Comparison of ENCODE assay signal across 1 cellular context in the genomic region with DNA sequence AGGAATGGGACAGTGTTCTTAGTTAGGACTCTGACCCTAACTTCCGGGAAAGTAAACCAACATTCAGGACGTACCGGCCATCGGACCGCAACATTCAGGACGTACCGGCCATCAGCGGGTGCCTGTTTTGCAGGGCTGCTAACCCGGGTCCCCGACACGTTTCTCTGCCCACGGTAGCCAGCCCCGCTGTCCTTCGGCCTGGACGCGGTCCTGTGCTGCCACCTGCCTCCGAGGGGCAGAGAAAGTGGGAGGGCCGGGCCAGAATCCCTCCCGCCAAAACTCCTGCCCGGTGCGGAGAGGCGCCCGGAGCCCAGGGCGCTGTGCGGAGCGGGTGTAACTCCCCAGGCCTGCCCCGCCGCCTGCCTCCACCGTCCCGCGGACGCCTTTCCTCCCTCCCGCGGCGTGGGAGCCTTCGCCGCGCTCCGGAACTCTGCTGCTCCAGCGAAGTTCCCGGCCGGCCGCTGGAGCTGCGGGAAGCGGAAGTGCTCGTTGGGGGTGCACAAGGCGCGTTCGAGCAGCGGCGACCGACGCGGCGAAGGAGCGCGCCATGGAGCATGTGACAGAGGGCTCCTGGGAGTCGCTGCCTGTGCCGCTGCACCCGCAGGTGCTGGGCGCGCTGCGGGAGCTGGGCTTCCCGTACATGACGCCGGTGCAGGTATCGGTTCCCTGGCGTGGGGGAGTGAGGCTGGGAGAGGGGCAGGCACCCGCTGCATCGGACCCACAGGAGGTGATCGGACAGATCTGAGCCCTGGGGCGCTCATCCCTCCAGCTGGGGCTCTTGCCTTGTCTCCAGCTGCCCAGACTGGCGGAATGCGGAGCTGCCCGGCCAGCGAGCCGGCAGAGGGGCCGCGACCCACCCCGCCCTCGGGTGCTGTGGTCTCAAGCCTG.
TF ChIP-seq lines count a peak whose summit lies in the region.

A gene with protein sequence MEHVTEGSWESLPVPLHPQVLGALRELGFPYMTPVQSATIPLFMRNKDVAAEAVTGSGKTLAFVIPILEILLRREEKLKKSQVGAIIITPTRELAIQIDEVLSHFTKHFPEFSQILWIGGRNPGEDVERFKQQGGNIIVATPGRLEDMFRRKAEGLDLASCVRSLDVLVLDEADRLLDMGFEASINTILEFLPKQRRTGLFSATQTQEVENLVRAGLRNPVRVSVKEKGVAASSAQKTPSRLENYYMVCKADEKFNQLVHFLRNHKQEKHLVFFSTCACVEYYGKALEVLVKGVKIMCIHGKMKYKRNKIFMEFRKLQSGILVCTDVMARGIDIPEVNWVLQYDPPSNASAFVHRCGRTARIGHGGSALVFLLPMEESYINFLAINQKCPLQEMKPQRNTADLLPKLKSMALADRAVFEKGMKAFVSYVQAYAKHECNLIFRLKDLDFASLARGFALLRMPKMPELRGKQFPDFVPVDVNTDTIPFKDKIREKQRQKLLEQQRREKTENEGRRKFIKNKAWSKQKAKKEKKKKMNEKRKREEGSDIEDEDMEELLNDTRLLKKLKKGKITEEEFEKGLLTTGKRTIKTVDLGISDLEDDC (plus strand): TSS at position 498 of the 888 bp plus-strand sequence. CDS start 50 bp downstream, at position 548.

TF ChIP-seq in A549, 52 proteins besides CTCF, POLR2A, EP300 and RAD21 (continued from another document):
- TF ChIP-seq, protein P1, sequence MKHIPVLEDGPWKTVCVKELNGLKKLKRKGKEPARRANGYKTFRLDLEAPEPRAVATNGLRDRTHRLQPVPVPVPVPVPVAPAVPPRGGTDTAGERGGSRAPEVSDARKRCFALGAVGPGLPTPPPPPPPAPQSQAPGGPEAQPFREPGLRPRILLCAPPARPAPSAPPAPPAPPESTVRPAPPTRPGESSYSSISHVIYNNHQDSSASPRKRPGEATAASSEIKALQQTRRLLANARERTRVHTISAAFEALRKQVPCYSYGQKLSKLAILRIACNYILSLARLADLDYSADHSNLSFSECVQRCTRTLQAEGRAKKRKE (CRISPR knock-in tag; IDR thresholded peaks at IDR 0.05; ENCODE audit: low read depth) = peak; percentile 83; the same call in 1 of the 2 replicates
- TF ChIP-seq, protein P2, sequence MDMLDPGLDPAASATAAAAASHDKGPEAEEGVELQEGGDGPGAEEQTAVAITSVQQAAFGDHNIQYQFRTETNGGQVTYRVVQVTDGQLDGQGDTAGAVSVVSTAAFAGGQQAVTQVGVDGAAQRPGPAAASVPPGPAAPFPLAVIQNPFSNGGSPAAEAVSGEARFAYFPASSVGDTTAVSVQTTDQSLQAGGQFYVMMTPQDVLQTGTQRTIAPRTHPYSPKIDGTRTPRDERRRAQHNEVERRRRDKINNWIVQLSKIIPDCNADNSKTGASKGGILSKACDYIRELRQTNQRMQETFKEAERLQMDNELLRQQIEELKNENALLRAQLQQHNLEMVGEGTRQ (IDR thresholded peaks at IDR 0.05) = peak; percentile 71
- TF ChIP-seq CBX2 (IDR thresholded peaks at IDR 0.05; ENCODE audit: borderline replicate concordance, low read depth) (no peak), HDAC2 (IDR thresholded peaks at IDR 0.05) (0 out of 2 replicates have a peak, but pooled peaks have one; percentile 25), MYC (IDR thresholded peaks at IDR 0.05; ENCODE audit: borderline replicate concordance, low read length) (peak; percentile 88), TP53 (CRISPR knock-in tag; IDR thresholded peaks at IDR 0.05) (peak; percentile 82), ZC3H11A (IDR thresholded peaks at IDR 0.05) (peak; percentile 44; the same call in 1 of the 2 replicates), GATA3 (IDR thresholded peaks at IDR 0.05; ENCODE audit: borderline replicate concordance) (0 out of 2 replicates have a peak, but pooled peaks have one; percentile 20), TFCP2L1 (CRISPR knock-in tag; IDR thresholded peaks at IDR 0.05) (0 out of 2 replicates have a peak, but pooled peaks have one; percentile 36), SMC3 (IDR thresholded peaks at IDR 0.05) (peak; percentile 46; the same call in 2 of the 3 replicates), KDM1A (IDR thresholded peaks at IDR 0.05; ENCODE audit: low read depth) (peak; percentile 21; the same call in 1 of the 2 replicates), FOSL2 (IDR thresholded peaks at IDR 0.05) (no peak), FOSL2 (CRISPR knock-in tag; IDR thresholded peaks at IDR 0.05) (0 out of 2 replicates have a peak, but pooled peaks have one; percentile 2), NR3C1 (IDR thresholded peaks at IDR 0.05) (no peak), EHF (CRISPR knock-in tag; IDR thresholded peaks at IDR 0.05) (peak; percentile 87; the same call in 1 of the 2 replicates), JUN (IDR thresholded peaks at IDR 0.05) (peak; percentile 84 to 91), MAFK (IDR thresholded peaks at IDR 0.05; ENCODE audit: partially characterized antibody) (no peak), CHD4 (IDR thresholded peaks at IDR 0.05; ENCODE audit: borderline replicate concordance) (no peak), NFE2L2 (conservative IDR thresholded peaks at IDR 0.05; ENCODE audit: low read length) (no peak), NPAS2 (CRISPR knock-in tag; IDR thresholded peaks at IDR 0.05; ENCODE audit: borderline replicate concordance) (peak; percentile 19; the same call in 1 of the 2 replicates), MAX (IDR thresholded peaks at IDR 0.05) (peak; percentile 99), HOXB5 (CRISPR knock-in tag; IDR thresholded peaks at IDR 0.05) (no peak; the same call in 1 of the 2 replicates)
- TF ChIP-seq, protein P3, sequence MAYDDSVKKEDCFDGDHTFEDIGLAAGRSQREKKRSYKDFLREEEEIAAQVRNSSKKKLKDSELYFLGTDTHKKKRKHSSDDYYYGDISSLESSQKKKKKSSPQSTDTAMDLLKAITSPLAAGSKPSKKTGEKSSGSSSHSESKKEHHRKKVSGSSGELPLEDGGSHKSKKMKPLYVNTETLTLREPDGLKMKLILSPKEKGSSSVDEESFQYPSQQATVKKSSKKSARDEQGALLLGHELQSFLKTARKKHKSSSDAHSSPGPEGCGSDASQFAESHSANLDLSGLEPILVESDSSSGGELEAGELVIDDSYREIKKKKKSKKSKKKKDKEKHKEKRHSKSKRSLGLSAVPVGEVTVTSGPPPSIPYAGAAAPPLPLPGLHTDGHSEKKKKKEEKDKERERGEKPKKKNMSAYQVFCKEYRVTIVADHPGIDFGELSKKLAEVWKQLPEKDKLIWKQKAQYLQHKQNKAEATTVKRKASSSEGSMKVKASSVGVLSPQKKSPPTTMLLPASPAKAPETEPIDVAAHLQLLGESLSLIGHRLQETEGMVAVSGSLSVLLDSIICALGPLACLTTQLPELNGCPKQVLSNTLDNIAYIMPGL (CRISPR knock-in tag; IDR thresholded peaks at IDR 0.05; ENCODE audit: borderline replicate concordance) = peak; percentile 94
- TF ChIP-seq, protein P4, sequence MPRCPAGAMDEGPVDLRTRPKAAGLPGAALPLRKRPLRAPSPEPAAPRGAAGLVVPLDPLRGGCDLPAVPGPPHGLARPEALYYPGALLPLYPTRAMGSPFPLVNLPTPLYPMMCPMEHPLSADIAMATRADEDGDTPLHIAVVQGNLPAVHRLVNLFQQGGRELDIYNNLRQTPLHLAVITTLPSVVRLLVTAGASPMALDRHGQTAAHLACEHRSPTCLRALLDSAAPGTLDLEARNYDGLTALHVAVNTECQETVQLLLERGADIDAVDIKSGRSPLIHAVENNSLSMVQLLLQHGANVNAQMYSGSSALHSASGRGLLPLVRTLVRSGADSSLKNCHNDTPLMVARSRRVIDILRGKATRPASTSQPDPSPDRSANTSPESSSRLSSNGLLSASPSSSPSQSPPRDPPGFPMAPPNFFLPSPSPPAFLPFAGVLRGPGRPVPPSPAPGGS (IDR thresholded peaks at IDR 0.05) = peak; percentile 83; the same call in 2 of the 3 replicates
